8 cellular contexts compared by ENCODE assay signal in the genomic region with DNA sequence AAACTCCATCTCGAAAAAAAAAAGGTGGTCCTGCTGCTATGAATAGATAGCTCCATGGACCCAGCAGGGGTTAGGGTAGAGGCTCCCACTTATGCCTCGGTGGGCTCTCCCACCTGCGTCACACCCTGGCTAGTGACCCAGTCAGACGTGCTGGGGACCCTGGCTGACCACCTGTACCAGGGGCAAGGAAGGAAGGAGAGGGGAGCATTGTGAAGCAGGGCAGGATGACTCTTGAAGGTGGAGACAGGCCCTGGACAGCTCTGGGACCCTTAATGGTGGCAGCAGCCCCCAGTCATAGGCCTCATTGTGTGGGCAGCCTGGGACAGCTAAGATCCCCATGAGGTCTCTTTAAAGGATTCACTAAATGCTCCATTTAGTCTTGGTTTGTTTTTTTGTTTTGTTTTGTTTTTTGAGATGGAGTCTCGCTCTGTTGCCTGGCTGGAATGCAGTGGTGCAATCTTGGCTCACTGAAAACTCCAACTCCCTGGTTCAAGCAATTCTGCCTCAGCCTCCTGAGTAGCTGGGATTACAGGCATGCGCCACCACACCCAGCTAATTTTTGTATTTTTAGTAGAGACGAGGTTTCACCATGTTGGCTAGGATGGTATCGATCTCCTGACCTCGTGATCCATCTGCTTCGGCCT. TPM values are rescaled to one million over a fixed set of nuclear protein-coding genes. Genes with fewer than 3 reads are reported as not detected.
DNase-seq lines count a peak whose midpoint lies in the region; ATAC-seq and FAIRE-seq lines count a peak whose summit lies in the region.
"Had no signal": no experiment of that assay in that cellular context is flagged by ENCODE, and none has a peak within 500 bp of the region (broad histone marks: within the 10 kb centered on the region; RNA-seq: fewer than 3 reads in every experiment).

No MANE protein-coding gene starts in this region.

- H3K27me3 Mint-ChIP-seq in CD4-positive, CD25-positive, alpha-beta regulatory T cell, result no peaks in the 10 kb centered on the region

- peaks cover 27% of the 10 kb centered on the region for H3K36me3 Mint-ChIP-seq in CD4-positive, CD25-positive, alpha-beta regulatory T cell

- ATAC-seq in CD4-positive, CD25-positive, alpha-beta regulatory T cell (ENCODE audit: low read depth in 2 of 2), result no peak
- ATAC-seq: right lobe of liver had no signal

- H3K4me1 Mint-ChIP-seq in CD4-positive, CD25-positive, alpha-beta regulatory T cell, result peaks cover 14 to 64% (median 43%) of the 10 kb centered on the region in 4 donors

- H3K27ac ChIP-seq in CD4-positive, CD25-positive, alpha-beta regulatory T cell (ENCODE audit: insufficient read depth, low read length, poor library complexity, severe bottlenecking), result no peak overlapping the region
- H3K27ac ChIP-seq: right lobe of liver had no signal

- no peak for DNase-seq in CD4-positive, CD25-positive, alpha-beta regulatory T cell
- DNase-seq in RCC 7860 (ENCODE audit: low spot score) (peak; percentile 16), kidney glomerular epithelial cell (lab: John Stamatoyannopoulos, UW) (peak; percentile 58), NCI-H1436 (lab: John Stamatoyannopoulos, UW) (no peak), LoVo (ENCODE audit: low spot score) (no peak), ureter (ENCODE audit: low spot score) (no peak)

- H3K4me3 Mint-ChIP-seq in CD4-positive, CD25-positive, alpha-beta regulatory T cell, result peak overlapping the region in 1 of 4 donors; percentile 35

- no peak for FAIRE-seq in RCC 7860 (lab: Jason Lieb, UNC)

- no peaks in the 10 kb centered on the region for H3K9me3 Mint-ChIP-seq in CD4-positive, CD25-positive, alpha-beta regulatory T cell

- H3K27me3 ChIP-seq in CD4-positive, CD25-positive, alpha-beta regulatory T cell (ENCODE audit: control insufficient read depth, insufficient read depth, low read length), result no peaks in the 10 kb centered on the region
- H3K27me3 ChIP-seq: esophagus muscularis mucosa, right lobe of liver had no signal

- peaks cover 36% of the 10 kb centered on the region for H3K36me3 ChIP-seq in CD4-positive, CD25-positive, alpha-beta regulatory T cell (ENCODE audit: control insufficient read depth, insufficient read depth, low read length)

- H3K4me1 ChIP-seq in CD4-positive, CD25-positive, alpha-beta regulatory T cell (ENCODE audit: control insufficient read depth, insufficient read depth, low read length, poor library complexity, severe bottlenecking), result peaks cover 23% of the 10 kb centered on the region

- no peaks in the 10 kb centered on the region for H3K9me3 ChIP-seq in CD4-positive, CD25-positive, alpha-beta regulatory T cell (ENCODE audit: control insufficient read depth in 2 of 2, low read length in 2 of 2)
- H3K9me3 ChIP-seq: esophagus muscularis mucosa, right lobe of liver had no signal

- no peak overlapping the region for H3K4me3 ChIP-seq in CD4-positive, CD25-positive, alpha-beta regulatory T cell (ENCODE audit: low read depth, low read length)
- H3K4me3 ChIP-seq: esophagus muscularis mucosa, right lobe of liver had no signal

- peak overlapping the region in 2 of 3 donors; percentile 21 to 97 for H3K27ac Mint-ChIP-seq in CD4-positive, CD25-positive, alpha-beta regulatory T cell

RNA-seq across cellular contexts. Expression of a gene that starts 10.4 kb away (rescaled TPM):
- 21.5 TPM for total RNA-seq in CD4-positive, CD25-positive, alpha-beta regulatory T cell
- polyA plus RNA-seq in CD4-positive, CD25-positive, alpha-beta regulatory T cell, result 100 to 1,000 TPM in 1 of 4 donors, 10 to 100 TPM in 3; 84.9 to 120 (median 93.7) TPM
- 37.3 TPM for total RNA-seq in ureter

RNA-seq across cellular contexts. Expression of a gene that starts 14.3 kb away (rescaled TPM):
- total RNA-seq in CD4-positive, CD25-positive, alpha-beta regulatory T cell, result 85.1 TPM
- 10 to 100 TPM; 57.5 to 73.1 (median 65.8) TPM for polyA plus RNA-seq in CD4-positive, CD25-positive, alpha-beta regulatory T cell
- 91.7 TPM for total RNA-seq in ureter

RNA-seq across cellular contexts. Expression of a gene that starts 19.9 kb away (rescaled TPM):
- not detected for total RNA-seq in CD4-positive, CD25-positive, alpha-beta regulatory T cell
- polyA plus RNA-seq in CD4-positive, CD25-positive, alpha-beta regulatory T cell, result not detected
- total RNA-seq in ureter, result not detected

RNA-seq across cellular contexts. Expression of a gene that starts 20.8 kb away (rescaled TPM):
- total RNA-seq in CD4-positive, CD25-positive, alpha-beta regulatory T cell, result 6.4 TPM
- polyA plus RNA-seq in CD4-positive, CD25-positive, alpha-beta regulatory T cell, result 1 to 10 TPM in 2 of 4 donors, under 1 TPM in 2; 0.41 to 1.8 (median 1.3) TPM
- total RNA-seq in ureter, result 71.6 TPM

RNA-seq across cellular contexts. Expression of a gene that starts 22.7 kb away (rescaled TPM):
- total RNA-seq in CD4-positive, CD25-positive, alpha-beta regulatory T cell, result 127 TPM
- 100 to 1,000 TPM; 133 to 162 (median 150) TPM for polyA plus RNA-seq in CD4-positive, CD25-positive, alpha-beta regulatory T cell
- total RNA-seq in ureter, result 131 TPM

Comparison
In these comparisons a context has a peak if more than half of its experiments do, and no peak if none do; other contexts are left out.
1. DNase-seq: peak in RCC 7860 (single experiment) and kidney glomerular epithelial cell (single experiment); none in CD4-positive, CD25-positive, alpha-beta regulatory T cell (0 of 3), NCI-H1436 (single experiment), LoVo (single experiment) and ureter (single experiment).